In the genomic region with DNA sequence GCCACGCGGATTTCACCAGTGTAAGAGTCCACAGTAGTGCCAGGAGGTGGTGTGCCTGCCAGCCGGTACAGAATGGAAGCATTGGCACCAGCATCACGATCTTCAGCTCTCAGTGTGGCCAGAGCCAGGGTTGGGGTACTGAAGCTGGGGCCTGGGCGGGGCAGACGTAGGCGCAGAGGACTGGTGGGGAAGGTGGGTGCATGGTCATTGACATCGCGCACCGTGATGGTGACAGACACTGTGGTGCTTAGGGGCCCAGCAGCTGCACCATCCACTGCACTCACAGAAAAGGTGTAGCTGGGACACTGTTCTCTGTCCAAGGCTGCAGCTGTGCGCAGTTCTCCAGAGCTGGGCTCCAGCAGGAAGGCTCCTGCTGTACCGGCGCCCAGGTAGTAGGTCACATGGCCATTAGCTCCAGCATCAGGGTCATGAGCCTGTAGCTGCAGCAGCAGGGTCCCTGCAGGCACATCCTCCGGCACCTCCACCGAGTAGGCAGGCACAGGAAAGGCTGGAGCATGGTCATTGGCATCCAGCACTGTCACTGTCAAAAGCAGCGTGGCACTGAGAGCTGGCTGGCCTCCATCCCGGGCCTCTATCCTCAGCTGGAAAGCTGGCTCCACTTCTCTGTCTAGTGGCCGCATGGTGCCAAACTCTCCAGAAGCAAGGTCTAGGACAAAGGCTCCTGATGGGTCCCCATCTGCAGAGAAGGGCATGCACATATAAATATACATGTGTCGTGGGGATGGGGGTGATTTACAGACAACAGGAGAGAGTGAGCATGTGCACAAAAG, we compare ENCODE assay signal across 13 cellular contexts. TPM values are rescaled to one million over a fixed set of nuclear protein-coding genes. Genes with fewer than 3 reads are reported as not detected.
A peak's percentile ranks its signal among the peaks of the same experiment; 100 is the strongest.
DNase-seq lines count a peak whose midpoint lies in the region; ATAC-seq and TF ChIP-seq lines count a peak whose summit lies in the region.
"Had no signal": no experiment of that assay in that cellular context is flagged by ENCODE, and none has a peak within 500 bp of the region (broad histone marks: within the 10 kb centered on the region; RNA-seq: fewer than 3 reads in every experiment).

No MANE protein-coding gene starts in this region.

- CTCF ChIA-PET in activated naive CD4-positive, alpha-beta T cell treated with anti-CD3 and anti-CD28 coated beads, Interleukin-2, amount 10 ng/mL, durations not matched to agents 7 days and 5 days (lab: Charles Lee), result interaction anchor here (0.7 to 1.5 kb wide), 5 partner anchors 8 to 248 kb away, joined by 3 to 6 read pairs (median 3); a partner anchor contains a TSS
- CTCF ChIA-PET in activated B cell treated with CpG ODN at 0.5 μM for 24 hours (lab: Charles Lee), result interaction anchor here (0.9 to 1.1 kb wide), 2 partner anchors 9 to 56 kb away, joined by 3 read pairs; a partner anchor contains a TSS
- CTCF ChIA-PET in Caco-2 (lab: Charles Lee), result interaction anchor here (1.5 kb wide), 1 partner anchor 56 kb away, joined by 3 read pairs; a partner anchor contains a TSS

- no peaks in the 10 kb centered on the region for H3K36me3 Mint-ChIP-seq in activated naive CD4-positive, alpha-beta T cell treated with anti-CD3 and anti-CD28 coated beads, Interleukin-2, amount 10 ng/mL, durations not matched to agents 7 days and 5 days
- H3K36me3 Mint-ChIP-seq in activated B cell treated with CpG ODN at 0.5 μM for 24 hours (ENCODE audit: low read depth) (no peaks in the 10 kb centered on the region), Caco-2 (ENCODE audit: insufficient read depth, unreplicated experiment) (peaks cover 5% of the 10 kb centered on the region)

- peaks cover 24% of the 10 kb centered on the region for H3K4me1 Mint-ChIP-seq in activated naive CD4-positive, alpha-beta T cell treated with anti-CD3 and anti-CD28 coated beads, Interleukin-2, amount 10 ng/mL, durations not matched to agents 7 days and 5 days
- peaks cover 20% of the 10 kb centered on the region for H3K4me1 Mint-ChIP-seq in activated B cell treated with CpG ODN at 0.5 μM for 24 hours
- H3K4me1 Mint-ChIP-seq in stimulated activated naive CD8-positive, alpha-beta T cell treated with anti-CD3 and anti-CD28 coated beads, Interleukin-15, amount 100 ng/mL, for 72 hours, result peaks cover 37% of the 10 kb centered on the region
- H3K4me1 Mint-ChIP-seq in Caco-2 (ENCODE audit: low read depth, unreplicated experiment), result no peaks in the 10 kb centered on the region

- no peaks in the 10 kb centered on the region for H3K36me3 ChIP-seq in Caco-2 (ENCODE audit: control insufficient read depth, insufficient read depth, low read length)
- H3K36me3 ChIP-seq: brain microvascular endothelial cell, transverse colon had no signal

- POLR2A ChIA-PET in activated B cell treated with CpG ODN at 0.5 μM for 24 hours (lab: Charles Lee), result interaction anchor here (0.8 to 1.6 kb wide), 5 partner anchors 8 to 56 kb away, joined by 3 to 14 read pairs (median 4); a partner anchor contains a TSS
- POLR2A ChIA-PET in Caco-2 (lab: Charles Lee), result no interaction called here

- ATAC-seq in activated B cell treated with CpG ODN at 0.5 μM for 24 hours (ENCODE audit: low read depth), result no peak
- ATAC-seq in stimulated activated naive CD8-positive, alpha-beta T cell treated with anti-CD3 and anti-CD28 coated beads, Interleukin-15, amount 100 ng/mL, for 72 hours, result no peak

- intact Hi-C loops in activated B cell treated with CpG ODN at 0.5 μM for 24 hours (cut with micrococcal nuclease), result loop anchor here (2.0 kb wide), 2 partner anchors 20 kb away; no protein-coding TSS in a partner anchor
- intact Hi-C loops in cardiac septum (cut with DNase I), result no loop called here
- intact Hi-C loops in Caco-2 (cut with micrococcal nuclease; ENCODE audit: unreplicated experiment), result no loop called here

- H3K4me1 ChIP-seq in Caco-2, result peaks cover 3% of the 10 kb centered on the region; the same call in 1 of the 2 replicates
- H3K4me1 ChIP-seq: transverse colon had no signal

- H3K27me3 ChIP-seq in Caco-2 (replicated peaks; ENCODE audit: control insufficient read depth, insufficient read depth, low read length), result no peaks in the 10 kb centered on the region; the same call in 1 of the 2 replicates
- H3K27me3 ChIP-seq: brain microvascular endothelial cell, transverse colon had no signal

- H3K27ac Mint-ChIP-seq in activated naive CD4-positive, alpha-beta T cell treated with anti-CD3 and anti-CD28 coated beads, Interleukin-2, amount 10 ng/mL, durations not matched to agents 7 days and 5 days, result peak overlapping the region; percentile 76
- peak overlapping the region; percentile 24 for H3K27ac Mint-ChIP-seq in activated B cell treated with CpG ODN at 0.5 μM for 24 hours
- H3K27ac Mint-ChIP-seq in stimulated activated naive CD8-positive, alpha-beta T cell treated with anti-CD3 and anti-CD28 coated beads, Interleukin-15, amount 100 ng/mL, for 72 hours, result peak overlapping the region in 1 of 2 donors; percentile 61
- no peak overlapping the region for H3K27ac Mint-ChIP-seq in Caco-2 (ENCODE audit: unreplicated experiment)

- H3K4me3 Mint-ChIP-seq in activated naive CD4-positive, alpha-beta T cell treated with anti-CD3 and anti-CD28 coated beads, Interleukin-2, amount 10 ng/mL, durations not matched to agents 7 days and 5 days, result peak overlapping the region; percentile 4
- H3K4me3 Mint-ChIP-seq in activated B cell treated with CpG ODN at 0.5 μM for 24 hours, result no peak overlapping the region
- H3K4me3 Mint-ChIP-seq in stimulated activated naive CD8-positive, alpha-beta T cell treated with anti-CD3 and anti-CD28 coated beads, Interleukin-15, amount 100 ng/mL, for 72 hours, result peak overlapping the region; percentile 27 to 70
- no peak overlapping the region for H3K4me3 Mint-ChIP-seq in Caco-2 (ENCODE audit: unreplicated experiment)

- H3K9me3 ChIP-seq in Caco-2, result no peaks in the 10 kb centered on the region
- H3K9me3 ChIP-seq: transverse colon had no signal

- no TSS peak for BruUV-seq in Caco-2 (replicated peaks; lab: Mats Ljungman, UMichigan)

- H3K4me3 ChIP-seq in Caco-2 (ENCODE audit: low read depth, low read length), result no peak overlapping the region
- H3K4me3 ChIP-seq: transverse colon had no signal

- H3K27me3 Mint-ChIP-seq in activated naive CD4-positive, alpha-beta T cell treated with anti-CD3 and anti-CD28 coated beads, Interleukin-2, amount 10 ng/mL, durations not matched to agents 7 days and 5 days, result no peaks in the 10 kb centered on the region
- H3K27me3 Mint-ChIP-seq in activated B cell treated with CpG ODN at 0.5 μM for 24 hours (no peaks in the 10 kb centered on the region), Caco-2 (ENCODE audit: insufficient read depth, unreplicated experiment) (no peaks in the 10 kb centered on the region)
- H3K27me3 Mint-ChIP-seq in stimulated activated naive CD8-positive, alpha-beta T cell treated with anti-CD3 and anti-CD28 coated beads, Interleukin-15, amount 100 ng/mL, for 72 hours, result no peaks in the 10 kb centered on the region

- no peak for DNase-seq in activated naive CD4-positive, alpha-beta T cell treated with anti-CD3 and anti-CD28 coated beads, Interleukin-2, amount 10 ng/mL, durations not matched to agents 7 days and 5 days
- DNase-seq in activated naive CD4-positive, alpha-beta T cell treated with anti-CD3 and anti-CD28 coated beads, Interleukin-2, amount 50 U/mL, for 16 hours, result no peak
- DNase-seq in activated B cell treated with CpG ODN at 0.5 μM for 24 hours (peak; percentile 12), cardiac septum (ENCODE audit: low spot score) (peak; percentile 73), DMS79 (lab: John Stamatoyannopoulos, UW) (no peak), Caco-2 (no peak)
- DNase-seq in stimulated activated naive CD8-positive, alpha-beta T cell treated with anti-CD3 and anti-CD28 coated beads, Interleukin-15, amount 100 ng/mL, for 72 hours, result no peak
- no peak for DNase-seq in NK-92 treated with Interleukin-12 subunit alpha and Interleukin-12 subunit beta, amount 100 ng/mL, for 24 hours (lab: John Stamatoyannopoulos, UW)
- DNase-seq: activated CD8-positive, alpha-beta memory T cell treated with anti-CD3 and anti-CD28 coated beads, Interleukin-2, amount 50 U/mL, for 48 hours; brain microvascular endothelial cell; NCI-H1105; NCI-H82; transverse colon had no signal

- TF ChIP-seq CTCF in activated B cell treated with CpG ODN at 0.5 μM for 24 hours (IDR thresholded peaks at IDR 0.05), result no peak
- TF ChIP-seq CTCF in Caco-2 (IDR thresholded peaks at IDR 0.05; ENCODE audit: insufficient read depth in 1 of 2, low read depth in 1 of 2, low read length in 1 of 2, severe bottlenecking in 1 of 2, unreplicated experiment in 1 of 2), result no peak

- no peaks in the 10 kb centered on the region for H3K9me3 Mint-ChIP-seq in activated naive CD4-positive, alpha-beta T cell treated with anti-CD3 and anti-CD28 coated beads, Interleukin-2, amount 10 ng/mL, durations not matched to agents 7 days and 5 days
- H3K9me3 Mint-ChIP-seq in activated B cell treated with CpG ODN at 0.5 μM for 24 hours (no peaks in the 10 kb centered on the region), Caco-2 (ENCODE audit: unreplicated experiment) (no peaks in the 10 kb centered on the region)
- H3K9me3 Mint-ChIP-seq in stimulated activated naive CD8-positive, alpha-beta T cell treated with anti-CD3 and anti-CD28 coated beads, Interleukin-15, amount 100 ng/mL, for 72 hours, result no peaks in the 10 kb centered on the region

RNA-seq across cellular contexts. Expression of a gene that starts 7.9 kb away (rescaled TPM):
- 98.2 and 123 TPM in 2 replicates for total RNA-seq in activated B cell treated with CpG ODN at 0.5 μM for 24 hours
- 72.0 TPM for total RNA-seq in cardiac septum
- total RNA-seq in Caco-2 (2022), result 61.7 TPM in 2 replicates

RNA-seq across cellular contexts. Expression of a gene that starts 15.2 kb away (rescaled TPM):
- total RNA-seq in activated B cell treated with CpG ODN at 0.5 μM for 24 hours (149 and 154 TPM in 2 replicates), cardiac septum (126 TPM), Caco-2 (2022) (142 and 143 TPM in 2 replicates)

RNA-seq across cellular contexts. Expression of a gene that starts 23.6 kb away (rescaled TPM):
- 113 and 128 TPM in 2 replicates for total RNA-seq in activated B cell treated with CpG ODN at 0.5 μM for 24 hours
- 229 TPM for total RNA-seq in cardiac septum
- total RNA-seq in Caco-2 (2022), result 117 and 119 TPM in 2 replicates

RNA-seq across cellular contexts. Expression of a gene that starts 23.8 kb away (rescaled TPM):
- total RNA-seq in activated B cell treated with CpG ODN at 0.5 μM for 24 hours (29.1 and 30.5 TPM in 2 replicates), cardiac septum (21.3 TPM), Caco-2 (2022) (20.0 and 21.0 TPM in 2 replicates)

RNA-seq across cellular contexts. Expression of a gene that starts 28.4 kb away (rescaled TPM):
- total RNA-seq in activated B cell treated with CpG ODN at 0.5 μM for 24 hours (0.17 and 0.22 TPM in 2 replicates), cardiac septum (9.2 TPM), Caco-2 (2022) (1.7 and 2.0 TPM in 2 replicates)

Comparison
In these comparisons a context has a peak if more than half of its experiments do, and no peak if none do; other contexts are left out.
1. DNase-seq: peak in activated B cell treated with CpG ODN at 0.5 μM for 24 hours (single experiment) and cardiac septum (single experiment); none in activated naive CD4-positive, alpha-beta T cell treated with anti-CD3 and anti-CD28 coated beads, Interleukin-2, amount 10 ng/mL, durations not matched to agents 7 days and 5 days (single experiment), activated naive CD4-positive, alpha-beta T cell treated with anti-CD3 and anti-CD28 coated beads, Interleukin-2, amount 50 U/mL, for 16 hours (single experiment), stimulated activated naive CD8-positive, alpha-beta T cell treated with anti-CD3 and anti-CD28 coated beads, Interleukin-15, amount 100 ng/mL, for 72 hours (0 of 2), NK-92 treated with Interleukin-12 subunit alpha and Interleukin-12 subunit beta, amount 100 ng/mL, for 24 hours (single experiment), DMS79 (single experiment) and Caco-2 (0 of 2).
2. H3K4me3 Mint-ChIP-seq: peak in activated naive CD4-positive, alpha-beta T cell treated with anti-CD3 and anti-CD28 coated beads, Interleukin-2, amount 10 ng/mL, durations not matched to agents 7 days and 5 days (single experiment) and stimulated activated naive CD8-positive, alpha-beta T cell treated with anti-CD3 and anti-CD28 coated beads, Interleukin-15, amount 100 ng/mL, for 72 hours (2 of 2); none in activated B cell treated with CpG ODN at 0.5 μM for 24 hours (single experiment) and Caco-2 (single experiment).